30 cellular contexts compared by ENCODE assay signal in genomic region chr3:33313331-33313730, GRCh38. TPM values are rescaled to one million over a fixed set of nuclear protein-coding genes. Genes with fewer than 3 reads are reported as not detected.
A peak's percentile ranks its signal among the peaks of the same experiment; 100 is the strongest.
DNase-seq lines count a peak whose midpoint lies in the region; ATAC-seq, FAIRE-seq and TF ChIP-seq lines count a peak whose summit lies in the region.
"Had no signal": no experiment of that assay in that cellular context is flagged by ENCODE, and none has a peak within 500 bp of the region (broad histone marks: within the 10 kb centered on the region; RNA-seq: fewer than 3 reads in every experiment).

No MANE protein-coding gene starts in this region.

- ATAC-seq in HepG2 = no peak
- ATAC-seq in right lobe of liver = no peak
- ATAC-seq in heart left ventricle = no peak
- ATAC-seq: activated CD4-positive, CD25-positive, alpha-beta regulatory T cell treated with anti-CD3 and anti-CD28 coated beads, Interleukin-2, amount 50 U/mL, for 24 hours; lower lobe of right lung; mucosa of descending colon; sciatic nerve had no signal

- no peak for TF ChIP-seq RAD21 in HepG2 (CRISPR knock-in tag; IDR thresholded peaks at IDR 0.05)

- no peaks in the 10 kb centered on the region for H4K20me1 ChIP-seq in HepG2 (ENCODE audit: insufficient read depth, low read length)

- no peak for TF ChIP-seq EP300 in HepG2 (IDR thresholded peaks at IDR 0.05; ENCODE audit: low read depth in 2 of 2, low read length in 2 of 2)
- no peak for TF ChIP-seq EP300 in HepG2 (CRISPR knock-in tag; IDR thresholded peaks at IDR 0.05; ENCODE audit: borderline replicate concordance)

- H3K4me1 Mint-ChIP-seq in mesothelial cell of epicardium = peaks cover 6% of the 10 kb centered on the region
- H3K4me1 Mint-ChIP-seq: activated CD4-positive, alpha-beta memory T cell treated with anti-CD3 and anti-CD28 coated beads, Interleukin-2, amount 10 ng/mL, durations not matched to agents 7 days and 5 days had no signal

- FAIRE-seq in HepG2 (lab: Jason Lieb, UNC) = no peak

- intact Hi-C loops in HepG2 (cut with micrococcal nuclease; ENCODE audit: unreplicated experiment) = no loop called here
- intact Hi-C loops in right lobe of liver (cut with DNase I) = no loop called here
- intact Hi-C loops in left ventricle myocardium inferior (cut with micrococcal nuclease) = no loop called here
- intact Hi-C loops in heart left ventricle (cut with DNase I) = no loop called here

- POLR2A ChIA-PET in HepG2 (lab: Yijun Ruan, JAX) = no interaction called here

- H3K9me3 Mint-ChIP-seq in mesothelial cell of epicardium = peaks cover 22% of the 10 kb centered on the region
- H3K9me3 Mint-ChIP-seq: activated CD4-positive, alpha-beta memory T cell treated with anti-CD3 and anti-CD28 coated beads, Interleukin-2, amount 10 ng/mL, durations not matched to agents 7 days and 5 days had no signal

- H3K27me3 ChIP-seq in HepG2 (ENCODE audit: control insufficient read depth in 1 of 2, insufficient read depth in 2 of 2, low read length in 2 of 2) (no peaks in the 10 kb centered on the region), right lobe of liver (no peaks in the 10 kb centered on the region), left ventricle myocardium inferior (ENCODE audit: low read depth) (no peaks in the 10 kb centered on the region), heart left ventricle (no peaks in the 10 kb centered on the region)
- H3K27me3 ChIP-seq: esophagus squamous epithelium, SJCRH30, testis had no signal

- no peak overlapping the region for H3K4me3 ChIP-seq in HepG2 (replicated peaks in 1 of 3; ENCODE audit: insufficient read depth in 1 of 3, low read depth in 2 of 3, low read length in 3 of 3)
- no peak overlapping the region for H3K4me3 ChIP-seq in right lobe of liver
- no peak overlapping the region for H3K4me3 ChIP-seq in foreskin fibroblast (ENCODE audit: low read depth in 1 of 2, low read length in 2 of 2)
- H3K4me3 ChIP-seq in left ventricle myocardium inferior = no peak overlapping the region
- no peak overlapping the region for H3K4me3 ChIP-seq in heart left ventricle
- H3K4me3 ChIP-seq: esophagus squamous epithelium, lower lobe of right lung, mucosa of descending colon, SJCRH30, testis had no signal

- H3K36me3 ChIP-seq in HepG2 (replicated peaks in 1 of 2; ENCODE audit: control insufficient read depth in 1 of 2, insufficient read depth in 2 of 2, low read length in 2 of 2) = no peaks in the 10 kb centered on the region
- H3K36me3 ChIP-seq in right lobe of liver = no peaks in the 10 kb centered on the region
- peaks cover 7% of the 10 kb centered on the region for H3K36me3 ChIP-seq in left ventricle myocardium inferior
- H3K36me3 ChIP-seq in heart left ventricle = no peaks in the 10 kb centered on the region
- H3K36me3 ChIP-seq: esophagus squamous epithelium, lower lobe of right lung, SJCRH30 had no signal

- TF ChIP-seq POLR2A in HepG2 (IDR thresholded peaks at IDR 0.05; ENCODE audit: insufficient read depth in 1 of 2, low read depth in 2 of 2, low read length in 2 of 2) (no peak), right lobe of liver (IDR thresholded peaks at IDR 0.05) (no peak), heart left ventricle (IDR thresholded peaks at IDR 0.05) (no peak)

- peaks cover 32% of the 10 kb centered on the region for H3K36me3 Mint-ChIP-seq in mesothelial cell of epicardium

- no peak overlapping the region for H3K9ac ChIP-seq in HepG2 (ENCODE audit: insufficient read depth, low read depth, low read length)
- H3K9ac ChIP-seq: parathyroid adenoma had no signal

- DNase-seq in HepG2 (ENCODE audit: low spot score) (no peak), right lobe of liver (no peak), astrocyte of the hippocampus (ENCODE audit: low read depth, low spot score) (peak; percentile 53), foreskin fibroblast (peak; percentile 66 to 67), mesothelial cell of epicardium (ENCODE audit: low spot score in 2 of 2, unreplicated experiment in 2 of 2) (no peak), left ventricle myocardium inferior (no peak), heart left ventricle (no peak), OCI-M1 (lab: John Stamatoyannopoulos, UW) (no peak)
- DNase-seq: activated CD4-positive, alpha-beta memory T cell treated with anti-CD3 and anti-CD28 coated beads, Interleukin-2, amount 10 ng/mL, durations not matched to agents 7 days and 5 days; activated CD8-positive, alpha-beta memory T cell treated with anti-CD3 and anti-CD28 coated beads, Interleukin-2, amount 50 U/mL, for 48 hours; Calu3; caudate nucleus; DMS79 treated with DMSO at 0.1 percent for 48 hours; esophagus squamous epithelium; lower lobe of right lung; mucosa of descending colon; NCI-H1417 treated with DMSO at 0.1 percent for 48 hours; NCI-H345; NCI-H748 treated with DMSO at 0.1 percent for 48 hours; SJCRH30; stimulated activated naive CD4-positive, alpha-beta T cell; T-helper 1 cell; testis had no signal

- in situ Hi-C loops in HepG2 (cut with HindIII; ENCODE audit: extremely low pct_ligation_motif_present, low pct_unique_long_range_greater_than_20kb) = no loop called here

- CTCF ChIA-PET in HepG2 (lab: Yijun Ruan, JAX; ENCODE audit: low intra/inter-chr PET ratio, low total read pairs) = no interaction called here

- no peak overlapping the region for H2AFZ ChIP-seq in HepG2 (ENCODE audit: low read length)
- H2AFZ ChIP-seq: parathyroid adenoma had no signal

- no peaks in the 10 kb centered on the region for H3K27me3 Mint-ChIP-seq in mesothelial cell of epicardium (ENCODE audit: low read depth)
- H3K27me3 Mint-ChIP-seq: dendritic cell treated with granulocyte-macrophage colony-stimulating factor and Interleukin-4, amounts not matched to agents 40 ng/mL and 50 ng/mL, for 4 days had no signal

- no peak overlapping the region for H3K4me2 ChIP-seq in HepG2 (ENCODE audit: low read depth, low read length)

- no peak overlapping the region for H3K27ac Mint-ChIP-seq in mesothelial cell of epicardium
- H3K27ac Mint-ChIP-seq: activated CD4-positive, alpha-beta memory T cell treated with anti-CD3 and anti-CD28 coated beads, Interleukin-2, amount 10 ng/mL, durations not matched to agents 7 days and 5 days; activated naive CD4-positive, alpha-beta T cell treated with anti-CD3 and anti-CD28 coated beads, Interleukin-2, amount 50 U/mL, for 24 hours; dendritic cell treated with granulocyte-macrophage colony-stimulating factor and Interleukin-4, amounts not matched to agents 40 ng/mL and 50 ng/mL, for 4 days; nephron had no signal

- no peak overlapping the region for H3K4me3 Mint-ChIP-seq in mesothelial cell of epicardium
- H3K4me3 Mint-ChIP-seq: activated CD4-positive, alpha-beta memory T cell treated with anti-CD3 and anti-CD28 coated beads, Interleukin-2, amount 10 ng/mL, durations not matched to agents 7 days and 5 days; activated naive CD4-positive, alpha-beta T cell treated with anti-CD3 and anti-CD28 coated beads, Interleukin-2, amount 50 U/mL, for 24 hours; dendritic cell treated with granulocyte-macrophage colony-stimulating factor and Interleukin-4, amounts not matched to agents 40 ng/mL and 50 ng/mL, for 4 days; nephron had no signal

- BruUV-seq in HepG2 (replicated peaks; lab: Mats Ljungman, UMichigan) = no TSS peak

- H3K4me1 ChIP-seq in HepG2 (ENCODE audit: insufficient read depth, low read length) = peaks cover 35% of the 10 kb centered on the region
- no peaks in the 10 kb centered on the region for H3K4me1 ChIP-seq in right lobe of liver
- no peaks in the 10 kb centered on the region for H3K4me1 ChIP-seq in left ventricle myocardium inferior
- peaks cover 0 to 2% (median 0%) of the 10 kb centered on the region in 12 donors for H3K4me1 ChIP-seq in heart left ventricle
- H3K4me1 ChIP-seq: esophagus squamous epithelium, SJCRH30, testis had no signal

- TF ChIP-seq CTCF in HepG2 (CRISPR knock-in tag; IDR thresholded peaks at IDR 0.05) = no peak
- TF ChIP-seq CTCF in right lobe of liver (IDR thresholded peaks at IDR 0.05) = no peak
- TF ChIP-seq CTCF in foreskin fibroblast (IDR thresholded peaks at IDR 0.05; ENCODE audit: low read depth, low read length) = no peak
- TF ChIP-seq CTCF in mesothelial cell of epicardium (IDR thresholded peaks at IDR 0.05; ENCODE audit: unreplicated experiment) = no peak
- no peak for TF ChIP-seq CTCF in left ventricle myocardium inferior (IDR thresholded peaks at IDR 0.05; ENCODE audit: borderline replicate concordance)
- TF ChIP-seq CTCF in heart left ventricle (IDR thresholded peaks at IDR 0.05) = no peak

- no peaks in the 10 kb centered on the region for H3K79me2 ChIP-seq in HepG2 (ENCODE audit: insufficient read depth, low read length)

- H3K9me3 ChIP-seq in HepG2 (ENCODE audit: low read length) (no peaks in the 10 kb centered on the region), right lobe of liver (no peaks in the 10 kb centered on the region), left ventricle myocardium inferior (replicated peaks) (peaks cover 23% of the 10 kb centered on the region), heart left ventricle (peaks cover 0 to 22% (median 9%) of the 10 kb centered on the region in 12 donors)
- H3K9me3 ChIP-seq: SJCRH30, testis had no signal

- H3K27ac ChIP-seq in HepG2 (ENCODE audit: extremely low read length, insufficient read depth, low read length) (no peak overlapping the region), right lobe of liver (no peak overlapping the region), left ventricle myocardium inferior (replicated peaks) (no peak overlapping the region), heart left ventricle (no peak overlapping the region)
- H3K27ac ChIP-seq: 22Rv1, esophagus squamous epithelium, lower lobe of right lung, parathyroid adenoma, SJCRH30, testis had no signal

RNA-seq across cellular contexts. Expression of gene FBXL2, which starts 36.1 kb away (rescaled TPM):
- 1.2 and 1.8 TPM in 2 replicates for total RNA-seq in HepG2 (2016; rRNA removed; fragmentation: Illumina TruSeq; extraction: Trizol)
- total RNA-seq in HepG2 (2016; cell fraction: cytosol; rRNA removed; fragmentation: Illumina TruSeq; extraction: Trizol; ENCODE audit: low read depth) = 0.51 and 0.62 TPM in 2 replicates
- total RNA-seq in HepG2 (2016; cell fraction: insoluble cytoplasmic fraction; rRNA removed; fragmentation: Illumina TruSeq; extraction: Trizol) = 1.4 and 2.4 TPM in 2 replicates
- total RNA-seq in HepG2 (2016; cell fraction: membrane; rRNA removed; fragmentation: Illumina TruSeq; extraction: Trizol) = 0.52 and 0.71 TPM in 2 replicates
- total RNA-seq in HepG2 (2016; cell fraction: nucleus; rRNA removed; fragmentation: Illumina TruSeq; extraction: Trizol) = 3.6 and 6.6 TPM in 2 replicates
- 5.0 and 6.9 TPM in 2 replicates for polyA plus RNA-seq in HepG2 (2011; rRNA removed)
- 2.6 and 3.1 TPM in 2 replicates for polyA plus RNA-seq in HepG2 (2011; cell fraction: cytosol; rRNA removed)
- 24.9 and 28.2 TPM in 2 replicates for polyA plus RNA-seq in HepG2 (2011; cell fraction: nucleus; rRNA removed)
- polyA plus RNA-seq in HepG2 (2012) = 2.4 and 2.6 TPM in 2 replicates
- polyA plus RNA-seq in HepG2 (2016; cell fraction: cytosol; fragmentation: Illumina TruSeq; extraction: Trizol; ENCODE audit: low read depth) = 0.12 and 0.20 TPM in 2 replicates
- 0.68 and 1.2 TPM in 2 replicates for polyA plus RNA-seq in HepG2 (2016; cell fraction: insoluble cytoplasmic fraction; fragmentation: Illumina TruSeq; extraction: Trizol; ENCODE audit: low read depth)
- 0.18 and 0.23 TPM in 2 replicates for polyA plus RNA-seq in HepG2 (2016; cell fraction: membrane; fragmentation: Illumina TruSeq; extraction: Trizol; ENCODE audit: low read depth)
- 2.5 and 3.8 TPM in 2 replicates for polyA plus RNA-seq in HepG2 (2016; cell fraction: nucleus; fragmentation: Illumina TruSeq; extraction: Trizol; ENCODE audit: insufficient read depth, low read depth)
- polyA minus RNA-seq in HepG2 (2011; rRNA and poly(A)+ RNA removed; ENCODE audit: low replicate concordance) = 6.3 and 7.9 TPM in 2 replicates
- 1.4 and 1.9 TPM in 2 replicates for polyA minus RNA-seq in HepG2 (2011; cell fraction: cytosol; rRNA and poly(A)+ RNA removed)
- polyA minus RNA-seq in HepG2 (2011; cell fraction: nucleus; rRNA and poly(A)+ RNA removed) = 11.6 and 15.0 TPM in 2 replicates
- total RNA-seq in right lobe of liver = under 1 TPM; 0.06 to 0.43 (median 0.31) TPM
- total RNA-seq in mesothelial cell of epicardium = 23.5 to 25.6 TPM (median 23.6 TPM) in 3 replicates
- 1.5 TPM for total RNA-seq in left ventricle myocardium inferior
- total RNA-seq in heart left ventricle = 1 to 10 TPM; 1.2 to 5.8 (median 2.0) TPM
- polyA plus RNA-seq in heart left ventricle = 1 to 10 TPM in 1 of 2 donors, under 1 TPM in 1; 0.91 to 1.4 TPM
- total RNA-seq: activated CD4-positive, alpha-beta memory T cell treated with anti-CD3 and anti-CD28 coated beads, Interleukin-2, amount 10 ng/mL, durations not matched to agents 7 days and 5 days had no signal

Comparison
In these comparisons a context has a peak if more than half of its experiments do, and no peak if none do; other contexts are left out.
1. DNase-seq: peak in astrocyte of the hippocampus (single experiment) and foreskin fibroblast (2 of 2); none in HepG2 (single experiment), right lobe of liver (0 of 3), mesothelial cell of epicardium (0 of 2), left ventricle myocardium inferior (single experiment), heart left ventricle (0 of 5) and OCI-M1 (single experiment).